ENCODE assay signal across 11 cellular contexts in genomic region chr6:11278207-11278559, GRCh38. TPM values are rescaled to one million over a fixed set of nuclear protein-coding genes. Genes with fewer than 3 reads are reported as not detected.
DNase-seq lines count a peak whose midpoint lies in the region; ATAC-seq and TF ChIP-seq lines count a peak whose summit lies in the region.
"Had no signal": no experiment of that assay in that cellular context is flagged by ENCODE, and none has a peak within 500 bp of the region (broad histone marks: within the 10 kb centered on the region; RNA-seq: fewer than 3 reads in every experiment).

No MANE protein-coding gene starts in this region.

- no peak overlapping the region for H3K23ac ChIP-seq in H9 (ENCODE audit: insufficient read length, low read depth, low read length)

- H3K27ac Mint-ChIP-seq in H9 = peak overlapping the region in 2 of 3 experiments; percentile 62 to 88; a peak in 4 of 7 replicates
- H3K27ac Mint-ChIP-seq in natural killer cell treated with Interleukin-12 subunit alpha and Interleukin-12 subunit beta and Interleukin-15 and Interleukin-18, amount 100 ng/mL, for 72 hours = peak overlapping the region; percentile 83 to 99

- no peak overlapping the region; a peak in 1 of 5 replicates for H3K4me3 Mint-ChIP-seq in H9
- H3K4me3 Mint-ChIP-seq in natural killer cell treated with Interleukin-12 subunit alpha and Interleukin-12 subunit beta and Interleukin-15 and Interleukin-18, amount 100 ng/mL, for 72 hours = peak overlapping the region; percentile 88

- ATAC-seq in natural killer cell treated with Interleukin-12 subunit alpha and Interleukin-12 subunit beta and Interleukin-15 and Interleukin-18, amount 100 ng/mL, for 72 hours = peak in 1 of 2 donors; percentile 88
- no peak for ATAC-seq in HG03439 (IDR thresholded peaks at IDR 0.05; ENCODE audit: unreplicated experiment)

- H3K9me3 Mint-ChIP-seq in H9 = no peaks in the 10 kb centered on the region
- no peaks in the 10 kb centered on the region for H3K9me3 Mint-ChIP-seq in natural killer cell treated with Interleukin-12 subunit alpha and Interleukin-12 subunit beta and Interleukin-15 and Interleukin-18, amount 100 ng/mL, for 72 hours

- H3K4ac ChIP-seq in H9 (ENCODE audit: low read depth, low read length) = no peak overlapping the region; the same call in 1 of the 2 replicates

- peak overlapping the region; percentile 24 for H3K4me3 ChIP-seq in GM12864 (ENCODE audit: low read depth, low read length)

- peaks cover 14% of the 10 kb centered on the region; the same call in 1 of the 2 replicates for H3K4me1 ChIP-seq in H9 (ENCODE audit: insufficient read depth, low read length)

- no peak overlapping the region for H3K4me2 ChIP-seq in H9 (ENCODE audit: insufficient read depth, insufficient read length, low read length)

- no peak overlapping the region for H2BK5ac ChIP-seq in H9 (ENCODE audit: insufficient read length, low read length)

- no peak overlapping the region for H2BK20ac ChIP-seq in H9 (ENCODE audit: low read depth, low read length, poor library complexity, severe bottlenecking)

- H2AFZ ChIP-seq in H9 (ENCODE audit: low read length) = no peak overlapping the region

- H3K9me3 ChIP-seq in H9 (ENCODE audit: control insufficient read depth, low read depth, low read length) = no peaks in the 10 kb centered on the region

- H2BK15ac ChIP-seq in H9 (ENCODE audit: low read depth, low read length) = peak overlapping the region; percentile 91

- H3K27ac ChIP-seq in H9 (ENCODE audit: insufficient read length, low read depth, low read length) = no peak overlapping the region

- peak overlapping the region; percentile 82 for H3K18ac ChIP-seq in H9 (ENCODE audit: insufficient read length, low read depth, low read length)

- H4K8ac ChIP-seq in H9 (replicated peaks; ENCODE audit: insufficient read length, low read depth, low read length) = no peak overlapping the region

- peaks cover 7% of the 10 kb centered on the region for H3K27me3 Mint-ChIP-seq in H9 (ENCODE audit: low read depth)
- H3K27me3 Mint-ChIP-seq in natural killer cell treated with Interleukin-12 subunit alpha and Interleukin-12 subunit beta and Interleukin-15 and Interleukin-18, amount 100 ng/mL, for 72 hours = no peaks in the 10 kb centered on the region

- H2AK5ac ChIP-seq in H9 (ENCODE audit: insufficient read length, low read length) = no peak overlapping the region

- no peak overlapping the region for H3K56ac ChIP-seq in H9 (ENCODE audit: insufficient read length, low read depth, low read length)

- H3K79me1 ChIP-seq in H9 (ENCODE audit: insufficient read depth, low read depth, low read length, poor library complexity, severe bottlenecking) = no peaks in the 10 kb centered on the region

- H2BK120ac ChIP-seq in H9 (ENCODE audit: low read depth, low read length, poor library complexity, severe bottlenecking) = no peak overlapping the region

- no CpG with 5 or more reads among the region's 6 CpGs for WGBS in H9 (ENCODE audit: extremely low coverage, insufficient read length, low lambda C conversion rate)

- no peaks in the 10 kb centered on the region for H3K23me2 ChIP-seq in H9 (ENCODE audit: insufficient read length, low read depth, low read length, poor library complexity, severe bottlenecking)

- no peak overlapping the region for H4K5ac ChIP-seq in H9 (ENCODE audit: insufficient read length, low read depth, low read length)

- no peak overlapping the region for H3K9ac ChIP-seq in H9 (ENCODE audit: extremely low read depth, insufficient read length, low read length)

- H2BK12ac ChIP-seq in H9 (ENCODE audit: insufficient read length, low read depth, low read length) = peak overlapping the region; percentile 55

- H3K36me3 Mint-ChIP-seq in H9 (ENCODE audit: insufficient read depth in 1 of 3, low read depth in 3 of 3) = no peaks in the 10 kb centered on the region
- H3K36me3 Mint-ChIP-seq in natural killer cell treated with Interleukin-12 subunit alpha and Interleukin-12 subunit beta and Interleukin-15 and Interleukin-18, amount 100 ng/mL, for 72 hours = peaks cover 23% of the 10 kb centered on the region

- no peaks in the 10 kb centered on the region for H3K79me2 ChIP-seq in H9 (ENCODE audit: insufficient read depth, low read length)

- H3K27me3 ChIP-seq in H9 (ENCODE audit: insufficient read depth, low read length) = no peaks in the 10 kb centered on the region

- peak overlapping the region; percentile 6 for H3K14ac ChIP-seq in H9 (ENCODE audit: insufficient read depth, low read length)

- H4K91ac ChIP-seq in H9 (ENCODE audit: insufficient read length, low read depth, low read length) = peak overlapping the region; percentile 90

- no peak overlapping the region for H3T11ph ChIP-seq in H9 (ENCODE audit: low read length)

- no peak for TF ChIP-seq CTCF in GM12864 (IDR thresholded peaks at IDR 0.05; ENCODE audit: low read depth, low read length, missing control alignments)
- no peak for TF ChIP-seq CTCF in H9 (conservative IDR thresholded peaks at IDR 0.05)

- DNase-seq in GM12864 (ENCODE audit: low read depth) (no peak), H9 (no peak), NCI-H510A (lab: John Stamatoyannopoulos, UW) (no peak), hippocampal formation (lab: John Stamatoyannopoulos, UW) (no peak), KG1 (lab: John Stamatoyannopoulos, UW) (no peak)
- peak; percentile 56 for DNase-seq in activated CD8-positive, alpha-beta memory T cell treated with anti-CD3 and anti-CD28 coated beads, Interleukin-2, amount 50 U/mL, for 48 hours
- no peak for DNase-seq in natural killer cell treated with Interleukin-12 subunit alpha and Interleukin-12 subunit beta and Interleukin-15 and Interleukin-18, amount 100 ng/mL, for 72 hours (ENCODE audit: low spot score)
- DNase-seq: GOT3, NCI-H526, substantia nigra had no signal

- H4K20me1 ChIP-seq in H9 (ENCODE audit: control insufficient read depth, insufficient read depth, insufficient read length) = no peaks in the 10 kb centered on the region

- H3K4me1 Mint-ChIP-seq in H9 = peaks cover 29 to 30% of the 10 kb centered on the region in 2 experiments
- H3K4me1 Mint-ChIP-seq in natural killer cell treated with Interleukin-12 subunit alpha and Interleukin-12 subunit beta and Interleukin-15 and Interleukin-18, amount 100 ng/mL, for 72 hours (ENCODE audit: low read depth in 2 of 2) = peaks cover 39 to 61% of the 10 kb centered on the region in 2 donors

RNA-seq across cellular contexts. Expression of gene NEDD9, which starts 45.7 kb away (rescaled TPM):
- total RNA-seq in H9 (2021) = 5.5 and 5.8 TPM in 2 replicates
- total RNA-seq in natural killer cell treated with Interleukin-12 subunit alpha and Interleukin-12 subunit beta and Interleukin-15 and Interleukin-18, amount 100 ng/mL, for 72 hours = 10 to 100 TPM; 59.9 to 81.3 TPM
